Comparison of ENCODE assay signal across 7 cellular contexts in the genomic region with DNA sequence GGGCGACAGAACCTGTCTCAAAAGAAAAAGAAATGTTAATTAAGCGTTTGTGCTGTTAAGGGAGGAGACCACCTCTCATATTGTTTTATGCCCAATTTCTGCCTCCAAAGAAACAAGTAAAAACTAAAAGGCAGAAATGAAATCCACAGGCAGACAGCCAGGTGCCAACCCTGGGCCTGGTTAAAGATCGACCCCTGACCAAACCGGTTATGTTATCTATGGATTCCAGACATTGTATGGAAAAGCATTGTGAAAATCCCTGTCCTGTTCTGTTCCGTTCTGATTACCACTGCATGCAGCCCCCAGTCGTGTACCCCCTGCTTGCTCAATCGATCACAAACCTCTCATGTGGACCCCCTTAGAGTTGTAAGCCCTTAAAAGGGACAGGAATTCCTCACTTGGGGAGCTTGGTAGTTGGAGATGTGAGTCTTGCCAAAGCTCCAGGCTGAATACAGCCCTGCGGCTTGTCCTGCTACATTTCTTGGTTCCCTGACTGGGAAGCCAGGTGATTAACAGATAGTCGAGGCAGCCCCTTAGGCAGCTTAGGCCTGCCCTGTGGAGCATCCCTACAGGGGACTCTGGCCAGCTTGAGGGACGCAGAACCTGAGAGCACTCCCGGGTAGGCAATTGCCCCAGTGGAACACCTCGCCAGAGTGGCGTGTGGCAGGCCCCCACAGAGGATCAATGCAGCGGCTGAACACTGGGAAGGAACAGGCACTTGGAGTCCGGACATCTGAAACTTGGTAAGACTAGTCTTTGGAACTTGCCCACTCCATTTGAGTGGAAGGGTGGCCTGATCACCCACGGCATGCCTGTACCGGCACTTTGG. TPM values are rescaled to one million over a fixed set of nuclear protein-coding genes. Genes with fewer than 3 reads are reported as not detected.
DNase-seq lines count a peak whose midpoint lies in the region; ATAC-seq and TF ChIP-seq lines count a peak whose summit lies in the region.

No MANE protein-coding gene starts in this region.

- DNase-seq in activated B cell treated with CpG ODN at 0.5 μM for 24 hours (no peak), spleen (no peak), iPS-NIHi11 (ENCODE audit: low spot score) (no peak), posterior vena cava (ENCODE audit: low spot score) (no peak)
- no peak for DNase-seq in stimulated activated naive CD4-positive, alpha-beta T cell (lab: John Stamatoyannopoulos, UW)

- peaks cover 13 to 14% of the 10 kb centered on the region in 2 experiments for H3K36me3 ChIP-seq in HEK293 (ENCODE audit: control insufficient read depth in 2 of 2, insufficient read depth in 1 of 2, low read length in 2 of 2)
- H3K36me3 ChIP-seq in iPS-18a (ENCODE audit: control insufficient read depth, low read depth, low read length): peaks cover 10% of the 10 kb centered on the region
- peaks cover 0 to 21% (median 1%) of the 10 kb centered on the region in 6 donors for H3K36me3 ChIP-seq in spleen

- H3K4me3 ChIP-seq in HEK293 (ENCODE audit: low read depth, low read length) (no peak overlapping the region), iPS-18a (ENCODE audit: low read length) (peak overlapping the region; percentile 99), spleen (peak overlapping the region in 7 of 8 donors; percentile 72 to 96 (median 82))

- no peak for ATAC-seq in activated B cell treated with CpG ODN at 0.5 μM for 24 hours (ENCODE audit: low read depth)

- intact Hi-C loops in activated B cell treated with CpG ODN at 0.5 μM for 24 hours (cut with micrococcal nuclease): loop anchor here (2.0 to 10.0 kb wide), 5 partner anchors 69 to 573 kb away; a partner anchor contains a TSS
- intact Hi-C loops in spleen (cut with DNase I; ENCODE audit: low total_unique reads): no loop called here
- intact Hi-C loops in posterior vena cava (cut with DNase I): no loop called here

- no peaks in the 10 kb centered on the region for H3K27me3 ChIP-seq in iPS-18a (ENCODE audit: control insufficient read depth, insufficient read depth, low read length)
- H3K27me3 ChIP-seq in spleen (replicated peaks in 1 of 7): no peaks in the 10 kb centered on the region

- peaks cover 29% of the 10 kb centered on the region for H3K36me3 Mint-ChIP-seq in activated B cell treated with CpG ODN at 0.5 μM for 24 hours (ENCODE audit: low read depth)

- H3K9me3 ChIP-seq in HEK293 (ENCODE audit: control insufficient read depth, insufficient read depth, low read depth, low read length) (no peaks in the 10 kb centered on the region), iPS-18a (ENCODE audit: control insufficient read depth, low read depth, low read length) (no peaks in the 10 kb centered on the region), spleen (no peaks in the 10 kb centered on the region)

- peak overlapping the region; percentile 93 for H3K4me3 Mint-ChIP-seq in activated B cell treated with CpG ODN at 0.5 μM for 24 hours

- WGBS in spleen, 5 donors: 87 to 93% (median 92%) methylated on average over 17 of the region's 17 CpGs

- CTCF ChIA-PET in HEK293 (lab: Yijun Ruan, JAX): interaction anchor here (0.7 kb wide), 1 partner anchor 13 kb away, joined by 3 read pairs; no protein-coding TSS in a partner anchor
- CTCF ChIA-PET in activated B cell treated with CpG ODN at 0.5 μM for 24 hours (lab: Charles Lee): no interaction called here

- H3K27ac ChIP-seq in HEK293 (ENCODE audit: extremely low read depth, low read depth, low read length) (no peak overlapping the region; the same call in 1 of the 2 replicates), iPS-18a (ENCODE audit: low read length) (no peak overlapping the region), spleen (peak overlapping the region; percentile 57 to 92 (median 86))

- H3K4me1 ChIP-seq in HEK293 (ENCODE audit: control insufficient read depth, insufficient read depth, low read length): no peaks in the 10 kb centered on the region
- peaks cover 3% of the 10 kb centered on the region for H3K4me1 ChIP-seq in iPS-18a (ENCODE audit: control insufficient read depth, low read depth, low read length)
- H3K4me1 ChIP-seq in spleen: peaks cover 11 to 59% (median 42%) of the 10 kb centered on the region in 6 donors

- peaks cover 50% of the 10 kb centered on the region for H3K4me1 Mint-ChIP-seq in activated B cell treated with CpG ODN at 0.5 μM for 24 hours

- TF ChIP-seq POLR2A in spleen (IDR thresholded peaks at IDR 0.05): no peak

- no peaks in the 10 kb centered on the region for H3K27me3 Mint-ChIP-seq in activated B cell treated with CpG ODN at 0.5 μM for 24 hours

- POLR2A ChIA-PET in HEK293 (lab: Yijun Ruan, JAX) (interaction anchor here (0.6 to 2.0 kb wide), 18 partner anchors 11 to 452 kb away, joined by 3 to 11 read pairs (median 4); a partner anchor contains a TSS), activated B cell treated with CpG ODN at 0.5 μM for 24 hours (lab: Charles Lee) (interaction anchor here (0.7 to 1.2 kb wide), 8 partner anchors 13 to 705 kb away, joined by 3 to 7 read pairs (median 3); a partner anchor contains a TSS)

- H3K27ac Mint-ChIP-seq in activated B cell treated with CpG ODN at 0.5 μM for 24 hours: peak overlapping the region; percentile 84

- TF ChIP-seq CTCF in HEK293 (tag by site-specific recombination; IDR thresholded peaks at IDR 0.05): 0 out of 2 replicates have a peak, but pooled peaks have one; percentile 0
- no peak for TF ChIP-seq CTCF in activated B cell treated with CpG ODN at 0.5 μM for 24 hours (IDR thresholded peaks at IDR 0.05)
- no peak for TF ChIP-seq CTCF in spleen (IDR thresholded peaks at IDR 0.05 in 8 of 11, conservative IDR thresholded peaks at IDR 0.05 in 3 of 11)

- no peak overlapping the region for H3K9ac ChIP-seq in iPS-18a (ENCODE audit: low read length)

- H3K9me3 Mint-ChIP-seq in activated B cell treated with CpG ODN at 0.5 μM for 24 hours: no peaks in the 10 kb centered on the region

TF ChIP-seq in HEK293, 187 proteins besides CTCF, POLR2A, EP300 and RAD21:
- TF ChIP-seq ZFP69B (tag by site-specific recombination; IDR thresholded peaks at IDR 0.05): no peak
- TF ChIP-seq, protein P1, sequence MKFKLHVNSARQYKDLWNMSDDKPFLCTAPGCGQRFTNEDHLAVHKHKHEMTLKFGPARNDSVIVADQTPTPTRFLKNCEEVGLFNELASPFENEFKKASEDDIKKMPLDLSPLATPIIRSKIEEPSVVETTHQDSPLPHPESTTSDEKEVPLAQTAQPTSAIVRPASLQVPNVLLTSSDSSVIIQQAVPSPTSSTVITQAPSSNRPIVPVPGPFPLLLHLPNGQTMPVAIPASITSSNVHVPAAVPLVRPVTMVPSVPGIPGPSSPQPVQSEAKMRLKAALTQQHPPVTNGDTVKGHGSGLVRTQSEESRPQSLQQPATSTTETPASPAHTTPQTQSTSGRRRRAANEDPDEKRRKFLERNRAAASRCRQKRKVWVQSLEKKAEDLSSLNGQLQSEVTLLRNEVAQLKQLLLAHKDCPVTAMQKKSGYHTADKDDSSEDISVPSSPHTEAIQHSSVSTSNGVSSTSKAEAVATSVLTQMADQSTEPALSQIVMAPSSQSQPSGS (tag by site-specific recombination; IDR thresholded peaks at IDR 0.05; ENCODE audit: low read depth): no peak
- no peak for TF ChIP-seq GLI2 (tag by site-specific recombination; IDR thresholded peaks at IDR 0.05; ENCODE audit: borderline replicate concordance, low read depth)
- no peak for TF ChIP-seq ZNF76 (tag by site-specific recombination; IDR thresholded peaks at IDR 0.05; ENCODE audit: borderline replicate concordance, low read depth)
- TF ChIP-seq ZBTB17 (tag by site-specific recombination; IDR thresholded peaks at IDR 0.05): no peak

RNA-seq across cellular contexts. Expression of a gene that starts 0.7 kb away (rescaled TPM):
- 13.9 and 15.6 TPM in 2 replicates for total RNA-seq in activated B cell treated with CpG ODN at 0.5 μM for 24 hours
- 10 to 100 TPM in 4 of 7 donors, 1 to 10 TPM in 3; 8.8 to 20.8 (median 10.5) TPM for total RNA-seq in spleen
- 1 to 10 TPM; 2.9 to 4.2 (median 4.0) TPM for polyA plus RNA-seq in spleen
- total RNA-seq in posterior vena cava: 1 to 10 TPM; 6.0 to 7.9 TPM

RNA-seq across cellular contexts. Expression of a gene that starts 14.6 kb away (rescaled TPM):
- total RNA-seq in activated B cell treated with CpG ODN at 0.5 μM for 24 hours (29.3 and 35.0 TPM in 2 replicates), spleen (10 to 100 TPM; 19.9 to 31.8 (median 26.0) TPM), posterior vena cava (10 to 100 TPM; 11.8 to 13.0 TPM)
- 1 to 10 TPM; 3.4 to 9.8 (median 3.9) TPM for polyA plus RNA-seq in spleen

RNA-seq across cellular contexts. Expression of a gene that starts 34.2 kb away (rescaled TPM):
- total RNA-seq in activated B cell treated with CpG ODN at 0.5 μM for 24 hours (44.0 and 61.1 TPM in 2 replicates), spleen (10 to 100 TPM; 23.8 to 46.5 (median 39.0) TPM), posterior vena cava (10 to 100 TPM; 18.3 to 22.2 TPM)
- 10 to 100 TPM in 1 of 3 donors, 1 to 10 TPM in 2; 3.9 to 20.2 (median 4.8) TPM for polyA plus RNA-seq in spleen

RNA-seq across cellular contexts. Expression of a gene that starts 46.0 kb away (rescaled TPM):
- 29.4 and 33.7 TPM in 2 replicates for total RNA-seq in activated B cell treated with CpG ODN at 0.5 μM for 24 hours
- total RNA-seq in spleen: 10 to 100 TPM; 29.6 to 45.6 (median 35.2) TPM
- 1 to 10 TPM; 7.3 to 9.8 (median 9.0) TPM for polyA plus RNA-seq in spleen
- 10 to 100 TPM in 1 of 2 donors, 1 to 10 TPM in 1; 9.8 to 15.1 TPM for total RNA-seq in posterior vena cava

Comparison
In these comparisons a context has a peak if more than half of its experiments do, and no peak if none do; other contexts are left out.
1. H3K27ac ChIP-seq: peak in spleen (8 of 8); none in HEK293 (single experiment) and iPS-18a (single experiment).